In genomic region chr1:28503117-28503516, GRCh38 we compare ENCODE assay signal across 19 cellular contexts. TPM values are rescaled to one million over a fixed set of nuclear protein-coding genes. Genes with fewer than 3 reads are reported as not detected.
DNase-seq lines count a peak whose midpoint lies in the region; ATAC-seq and TF ChIP-seq lines count a peak whose summit lies in the region.
"Had no signal": no experiment of that assay in that cellular context is flagged by ENCODE, and none has a peak within 500 bp of the region (broad histone marks: within the 10 kb centered on the region; RNA-seq: fewer than 3 reads in every experiment).

No MANE protein-coding gene starts in this region.

- no peak for TF ChIP-seq CTCF in H9 (conservative IDR thresholded peaks at IDR 0.05)
- no peak for TF ChIP-seq CTCF in OCI-LY7 (conservative IDR thresholded peaks at IDR 0.05; ENCODE audit: low read length)
- TF ChIP-seq CTCF in mucosa of descending colon (IDR thresholded peaks at IDR 0.05) = no peak

- H3K4me2 ChIP-seq in H9 (ENCODE audit: insufficient read depth, insufficient read length, low read length) (no peak overlapping the region), OCI-LY7 (ENCODE audit: low read length) (no peak overlapping the region)

- H4K5ac ChIP-seq in H9 (ENCODE audit: insufficient read length, low read depth, low read length) = no peak overlapping the region

- H3K4me3 ChIP-seq in OCI-LY7 (ENCODE audit: low read depth, low read length, poor library complexity, severe bottlenecking) (no peak overlapping the region), mucosa of descending colon (no peak overlapping the region)
- H3K4me3 ChIP-seq: HAP-1 had no signal

- no peak overlapping the region for H2AFZ ChIP-seq in H9 (ENCODE audit: low read length)
- no peak overlapping the region for H2AFZ ChIP-seq in OCI-LY7 (ENCODE audit: low read length)

- DNase-seq in H9 (no peak), OCI-LY7 (ENCODE audit: low spot score) (no peak), mucosa of descending colon (peak in 1 of 3 donors; percentile 61), immature natural killer cell (no peak), cortex of kidney (lab: John Stamatoyannopoulos, UW) (no peak)
- DNase-seq in stimulated activated effector memory CD8-positive, alpha-beta T cell treated with anti-CD3 and anti-CD28 coated beads, Interleukin-12 subunit alpha, Interleukin-12 subunit beta, amount 100 ng/mL, for 72 hours (ENCODE audit: low spot score in 2 of 2) = no peak
- DNase-seq: C1 segment of cervical spinal cord, DND-41, NCI-H1417 treated with DMSO at 0.1 percent for 48 hours, NCI-H187 treated with DMSO at 0.1 percent for 48 hours, NCI-H2227 treated with DMSO at 0.1 percent for 48 hours, NCI-H510A treated with DMSO at 0.1 percent for 48 hours, NCI-H82, PC-3, RPMI8226, SHP77 treated with DMSO at 0.1 percent for 48 hours had no signal

- no peaks in the 10 kb centered on the region for H3K9me2 ChIP-seq in OCI-LY7 (ENCODE audit: insufficient read depth, low read length)

- H2AK5ac ChIP-seq in H9 (ENCODE audit: insufficient read length, low read length) = no peak overlapping the region

- H3K79me2 ChIP-seq in H9 (ENCODE audit: insufficient read depth, low read length) = 0 out of 2 replicates have a peak, but pooled peaks cover 2% of the 10 kb centered on the region
- H3K79me2 ChIP-seq in OCI-LY7 (ENCODE audit: insufficient read depth, low read depth, low read length) = peaks cover 33% of the 10 kb centered on the region

- H4K8ac ChIP-seq in H9 (replicated peaks; ENCODE audit: insufficient read length, low read depth, low read length) = no peak overlapping the region

- H3K4me1 ChIP-seq in H9 (ENCODE audit: insufficient read depth, low read length) (no peaks in the 10 kb centered on the region), OCI-LY7 (ENCODE audit: insufficient read depth, low read length, poor library complexity, severe bottlenecking) (peaks cover 17% of the 10 kb centered on the region), mucosa of descending colon (ENCODE audit: low read depth) (peaks cover 14% of the 10 kb centered on the region)

- no CpG with 5 or more reads among the region's 3 CpGs for WGBS in H9 (ENCODE audit: extremely low coverage, insufficient read length, low lambda C conversion rate)

- no peak overlapping the region for H3K23ac ChIP-seq in H9 (ENCODE audit: insufficient read length, low read depth, low read length)

- H4K20me1 ChIP-seq in H9 (ENCODE audit: control insufficient read depth, insufficient read depth, insufficient read length) (no peaks in the 10 kb centered on the region), OCI-LY7 (ENCODE audit: insufficient read depth, low read length) (no peaks in the 10 kb centered on the region)

- H2BK5ac ChIP-seq in H9 (ENCODE audit: insufficient read length, low read length) = no peak overlapping the region

- no peak overlapping the region for H2BK120ac ChIP-seq in H9 (ENCODE audit: low read depth, low read length, poor library complexity, severe bottlenecking)

- ATAC-seq in mucosa of descending colon = peak; percentile 55
- no peak for ATAC-seq in stimulated activated effector memory CD8-positive, alpha-beta T cell treated with anti-CD3 and anti-CD28 coated beads, Interleukin-12 subunit alpha, Interleukin-12 subunit beta, amount 100 ng/mL, for 72 hours
- no peak for ATAC-seq in HG02623 (IDR thresholded peaks at IDR 0.05; ENCODE audit: unreplicated experiment)
- ATAC-seq: PC-3, SK-N-SH treated with all-trans-retinoic acid at 6 μM for 48 hours had no signal

- H3K4me3 Mint-ChIP-seq in H9 (no peak overlapping the region), immature natural killer cell (no peak overlapping the region)
- H3K4me3 Mint-ChIP-seq in stimulated activated effector memory CD8-positive, alpha-beta T cell treated with anti-CD3 and anti-CD28 coated beads, Interleukin-12 subunit alpha, Interleukin-12 subunit beta, amount 100 ng/mL, for 72 hours = no peak overlapping the region

- H3K36me3 ChIP-seq in OCI-LY7 (ENCODE audit: insufficient read depth, low read length) (peaks cover 28% of the 10 kb centered on the region), mucosa of descending colon (ENCODE audit: low read depth) (no peaks in the 10 kb centered on the region)

- no peak overlapping the region for H4K91ac ChIP-seq in H9 (ENCODE audit: insufficient read length, low read depth, low read length)

- H2BK12ac ChIP-seq in H9 (ENCODE audit: insufficient read length, low read depth, low read length) = no peak overlapping the region

- H3K4me1 Mint-ChIP-seq in H9 = peaks cover 0 to 11% of the 10 kb centered on the region in 2 experiments; a peak in 3 of 4 replicates
- H3K4me1 Mint-ChIP-seq in stimulated activated effector memory CD8-positive, alpha-beta T cell treated with anti-CD3 and anti-CD28 coated beads, Interleukin-12 subunit alpha, Interleukin-12 subunit beta, amount 100 ng/mL, for 72 hours = peaks cover 10% of the 10 kb centered on the region
- peaks cover 27 to 31% of the 10 kb centered on the region in 2 donors for H3K4me1 Mint-ChIP-seq in immature natural killer cell

- H2BK20ac ChIP-seq in H9 (ENCODE audit: low read depth, low read length, poor library complexity, severe bottlenecking) = no peak overlapping the region

- H3K18ac ChIP-seq in H9 (ENCODE audit: insufficient read length, low read depth, low read length) = no peak overlapping the region

- no peak overlapping the region for H2BK15ac ChIP-seq in H9 (ENCODE audit: low read depth, low read length)

- H3K56ac ChIP-seq in H9 (ENCODE audit: insufficient read length, low read depth, low read length) = no peak overlapping the region

- H3K23me2 ChIP-seq in H9 (ENCODE audit: insufficient read length, low read depth, low read length, poor library complexity, severe bottlenecking) = peaks cover 4% of the 10 kb centered on the region

- no peak overlapping the region for H3K9ac ChIP-seq in H9 (ENCODE audit: extremely low read depth, insufficient read length, low read length)

- no peak overlapping the region for H3T11ph ChIP-seq in H9 (ENCODE audit: low read length)

- H3K27ac Mint-ChIP-seq in H9 = peak overlapping the region in 2 of 3 experiments; percentile 23 to 53; a peak in 2 of 7 replicates
- peak overlapping the region; percentile 2 for H3K27ac Mint-ChIP-seq in stimulated activated effector memory CD8-positive, alpha-beta T cell treated with anti-CD3 and anti-CD28 coated beads, Interleukin-12 subunit alpha, Interleukin-12 subunit beta, amount 100 ng/mL, for 72 hours
- H3K27ac Mint-ChIP-seq in immature natural killer cell = peak overlapping the region in 1 of 6 donors; percentile 7

- intact Hi-C loops in OCI-LY7 (cut with micrococcal nuclease; ENCODE audit: unreplicated experiment) (loop anchor here (10.0 kb wide), 1 partner anchor 418 kb away; the partner anchor contains the start of gene EYA3), mucosa of descending colon (cut with DNase I, micrococcal nuclease) (no loop called here)

- no peak overlapping the region for H3K4ac ChIP-seq in H9 (ENCODE audit: low read depth, low read length)

- H3K27ac ChIP-seq in H9 (ENCODE audit: insufficient read length, low read depth, low read length) (no peak overlapping the region), OCI-LY7 (ENCODE audit: low read depth, low read length, poor library complexity, severe bottlenecking) (peak overlapping the region; percentile 6)

- no peaks in the 10 kb centered on the region for H3K79me1 ChIP-seq in H9 (ENCODE audit: insufficient read depth, low read depth, low read length, poor library complexity, severe bottlenecking)

- CTCF ChIA-PET in OCI-LY7 (lab: Charles Lee; ENCODE audit: unreplicated experiment) = no interaction called here

- POLR2A ChIA-PET in OCI-LY7 (lab: Charles Lee) = no interaction called here

- no TSS peak for BruUV-seq in OCI-LY7 (replicated peaks; lab: Mats Ljungman, UMichigan)

- H3K36me3 Mint-ChIP-seq in H9 (ENCODE audit: insufficient read depth in 1 of 3, low read depth in 3 of 3) (peaks cover 24 to 30% (median 27%) of the 10 kb centered on the region in 3 experiments), immature natural killer cell (peaks cover 0 to 9% (median 5%) of the 10 kb centered on the region in 3 donors)
- peaks cover 51% of the 10 kb centered on the region for H3K36me3 Mint-ChIP-seq in stimulated activated effector memory CD8-positive, alpha-beta T cell treated with anti-CD3 and anti-CD28 coated beads, Interleukin-12 subunit alpha, Interleukin-12 subunit beta, amount 100 ng/mL, for 72 hours

- no peaks in the 10 kb centered on the region for H3K9me3 ChIP-seq in H9 (ENCODE audit: control insufficient read depth, low read depth, low read length)
- H3K9me3 ChIP-seq in OCI-LY7 (ENCODE audit: low read length) = no peaks in the 10 kb centered on the region
- no peaks in the 10 kb centered on the region for H3K9me3 ChIP-seq in mucosa of descending colon
- H3K9me3 ChIP-seq: HAP-1 had no signal

- H3K27me3 Mint-ChIP-seq in H9 (ENCODE audit: low read depth) (peaks cover 20% of the 10 kb centered on the region), immature natural killer cell (ENCODE audit: low read depth in 3 of 3) (peaks cover 3 to 22% (median 15%) of the 10 kb centered on the region in 3 donors)

- no peaks in the 10 kb centered on the region for H3K27me3 ChIP-seq in H9 (ENCODE audit: insufficient read depth, low read length)

- H3K9me3 Mint-ChIP-seq in H9 = peaks cover 7 to 8% of the 10 kb centered on the region in 2 experiments
- no peaks in the 10 kb centered on the region for H3K9me3 Mint-ChIP-seq in stimulated activated effector memory CD8-positive, alpha-beta T cell treated with anti-CD3 and anti-CD28 coated beads, Interleukin-12 subunit alpha, Interleukin-12 subunit beta, amount 100 ng/mL, for 72 hours
- H3K9me3 Mint-ChIP-seq in immature natural killer cell = no peaks in the 10 kb centered on the region

- no peak overlapping the region for H3K14ac ChIP-seq in H9 (ENCODE audit: insufficient read depth, low read length)

RNA-seq across cellular contexts. Expression of gene RCC1, which starts 2.7 kb away (rescaled TPM):
- total RNA-seq in H9 (2021) (92.1 and 93.6 TPM in 2 replicates), OCI-LY7 (2022) (95.3 and 108 TPM in 2 replicates), mucosa of descending colon (10 to 100 TPM; 23.0 to 34.3 (median 25.3) TPM)
- 87.6 and 101 TPM in 2 replicates for total RNA-seq in OCI-LY7 (2014; rRNA removed; shearing (Covaris generic))
- polyA plus RNA-seq in immature natural killer cell = 10 to 100 TPM; 11.4 to 16.0 (median 12.4) TPM

RNA-seq across cellular contexts. Expression of gene TRNAU1AP, which starts 49.8 kb away (rescaled TPM):
- 42.2 and 45.0 TPM in 2 replicates for total RNA-seq in H9 (2021)
- 30.6 and 39.6 TPM in 2 replicates for total RNA-seq in OCI-LY7 (2014; rRNA removed; shearing (Covaris generic))
- 41.8 and 47.7 TPM in 2 replicates for total RNA-seq in OCI-LY7 (2022)
- 10 to 100 TPM; 13.1 to 20.9 (median 16.0) TPM for total RNA-seq in mucosa of descending colon
- 10 to 100 TPM; 31.2 to 42.7 (median 37.8) TPM for polyA plus RNA-seq in immature natural killer cell
